ENCODE assay signal across 1 cellular context in genomic region chr7:82078807-82079206, GRCh38.
TF ChIP-seq lines count a peak whose summit lies in the region.

No MANE protein-coding gene starts in this region.

TF ChIP-seq in GM12878, 131 proteins besides CTCF, POLR2A, EP300 and RAD21 (continued from another document):
- TF ChIP-seq E4F1 (IDR thresholded peaks at IDR 0.05; ENCODE audit: borderline replicate concordance, partially characterized antibody) (no peak), IKZF2 (IDR thresholded peaks at IDR 0.05) (peak; percentile 78 to 80; a peak in 3 of 4 replicates), EZH2 (IDR thresholded peaks at IDR 0.05; ENCODE audit: borderline replicate concordance, control insufficient read depth, low read depth, low read length) (no peak), PBX3 (IDR thresholded peaks at IDR 0.05; ENCODE audit: insufficient replicate concordance, low read depth, low read length) (no peak), JUNB (IDR thresholded peaks at IDR 0.05) (peak; percentile 83), ZBTB11 (CRISPR knock-in tag; IDR thresholded peaks at IDR 0.05) (no peak), WRNIP1 (IDR thresholded peaks at IDR 0.05; ENCODE audit: borderline replicate concordance, low read depth, low read length) (no peak), RUNX3 (IDR thresholded peaks at IDR 0.05; ENCODE audit: low read length) (no peak), MEF2B (IDR thresholded peaks at IDR 0.05; ENCODE audit: partially characterized antibody, poor library complexity, severe bottlenecking) (no peak), ZNF24 (IDR thresholded peaks at IDR 0.05) (0 out of 2 replicates have a peak, but pooled peaks have one; percentile 32), BMI1 (IDR thresholded peaks at IDR 0.05; ENCODE audit: borderline replicate concordance) (peak; percentile 43; the same call in 1 of the 2 replicates), ZNF622 (IDR thresholded peaks at IDR 0.05) (no peak), SMAD1 (IDR thresholded peaks at IDR 0.05; ENCODE audit: low read depth, partially characterized antibody) (peak; percentile 26), PML (IDR thresholded peaks at IDR 0.05; ENCODE audit: low read length) (no peak), MTA3 (IDR thresholded peaks at IDR 0.05; ENCODE audit: borderline replicate concordance, low read length) (no peak), RCOR1 (conservative IDR thresholded peaks at IDR 0.05; ENCODE audit: low read depth, low read length) (no peak), ATF3 (IDR thresholded peaks at IDR 0.05; ENCODE audit: borderline replicate concordance, extremely low read depth, low read depth, low read length) (no peak), POLR2AphosphoS2 (IDR thresholded peaks at IDR 0.05; ENCODE audit: low read depth, low read length) (no peak), CHD1 (IDR thresholded peaks at IDR 0.05; ENCODE audit: low read depth, low read length) (no peak), MTA2 (IDR thresholded peaks at IDR 0.05; ENCODE audit: low read depth) (peak; percentile 88), NR2C1 (IDR thresholded peaks at IDR 0.05) (no peak), EED (IDR thresholded peaks at IDR 0.05; ENCODE audit: low read depth) (no peak), SP1 (IDR thresholded peaks at IDR 0.05; ENCODE audit: low read depth, low read length) (no peak), BRCA1 (IDR thresholded peaks at IDR 0.05; ENCODE audit: low read depth, low read length) (no peak), SPI1 (IDR thresholded peaks at IDR 0.05; ENCODE audit: borderline replicate concordance, insufficient read depth, low read depth, low read length) (0 out of 2 replicates have a peak, but pooled peaks have one; percentile 13), HDGF (IDR thresholded peaks at IDR 0.05) (no peak), IKZF1 (conservative IDR thresholded peaks at IDR 0.05) (peak; percentile 58), RELB (IDR thresholded peaks at IDR 0.05; ENCODE audit: low read depth) (peak; percentile 43), ATF2 (IDR thresholded peaks at IDR 0.05; ENCODE audit: low read length) (no peak), E2F8 (IDR thresholded peaks at IDR 0.05; ENCODE audit: low read depth, partially characterized antibody) (no peak), RAD51 (IDR thresholded peaks at IDR 0.05) (no peak), ATF7 (IDR thresholded peaks at IDR 0.05; ENCODE audit: low read depth) (no peak), SUZ12 (IDR thresholded peaks at IDR 0.05; ENCODE audit: unreplicated experiment) (no peak), BACH1 (IDR thresholded peaks at IDR 0.05; ENCODE audit: borderline replicate concordance) (no peak), SMC3 (IDR thresholded peaks at IDR 0.05; ENCODE audit: borderline replicate concordance, low read length) (no peak), ELK1 (IDR thresholded peaks at IDR 0.05; ENCODE audit: low read depth, low read length) (no peak), SREBF2 (IDR thresholded peaks at IDR 0.05; ENCODE audit: low read length) (no peak)
